In genomic region chr22:23896166-23896522, GRCh38 we compare ENCODE assay signal across 10 cellular contexts. TPM values are rescaled to one million over a fixed set of nuclear protein-coding genes. Genes with fewer than 3 reads are reported as not detected.
DNase-seq lines count a peak whose midpoint lies in the region; ATAC-seq, FAIRE-seq and TF ChIP-seq lines count a peak whose summit lies in the region.
"Had no signal": no experiment of that assay in that cellular context is flagged by ENCODE, and none has a peak within 500 bp of the region (broad histone marks: within the 10 kb centered on the region; RNA-seq: fewer than 3 reads in every experiment).

No MANE protein-coding gene starts in this region.

- no peak for FAIRE-seq in astrocyte (lab: Jason Lieb, UNC)

- H3K9me3 ChIP-seq in astrocyte (ENCODE audit: insufficient read depth, low read depth, low read length) = no peaks in the 10 kb centered on the region

- H3K9me3 Mint-ChIP-seq in astrocyte (ENCODE audit: unreplicated experiment) (no peaks in the 10 kb centered on the region), natural killer cell (no peaks in the 10 kb centered on the region)

- no peak for DNase-seq in Jurkat, Clone E6-1 (ENCODE audit: low read depth, low spot score)
- DNase-seq in astrocyte (ENCODE audit: low read depth) = no peak
- DNase-seq in natural killer cell = no peak
- no peak for DNase-seq in mesenteric fat pad (ENCODE audit: low spot score)
- no peak for DNase-seq in NCI-H446 treated with DMSO at 0.1 percent for 48 hours (lab: John Stamatoyannopoulos, UW)
- no peak for DNase-seq in cardiac septum (ENCODE audit: low spot score)
- DNase-seq: Kasumi-1; stimulated activated CD4-positive, alpha-beta T cell treated with anti-CD3 and anti-CD28 coated beads, Interleukin-15, amount 100 ng/mL, for 24 hours had no signal

- peak overlapping the region; percentile 98 for H3K27ac ChIP-seq in C4-2B
- no peak overlapping the region for H3K27ac ChIP-seq in astrocyte (ENCODE audit: low read depth, low read length)

- H3K4me1 Mint-ChIP-seq in astrocyte (ENCODE audit: low read depth, unreplicated experiment) (peaks cover 25% of the 10 kb centered on the region), natural killer cell (peaks cover 20 to 43% of the 10 kb centered on the region in 2 donors)

- peaks cover 15% of the 10 kb centered on the region for H3K36me3 Mint-ChIP-seq in astrocyte (ENCODE audit: low read depth, unreplicated experiment)
- H3K36me3 Mint-ChIP-seq in natural killer cell = no peaks in the 10 kb centered on the region

- H3K27me3 ChIP-seq in astrocyte (ENCODE audit: insufficient read depth, low read length) = no peaks in the 10 kb centered on the region

- no peak overlapping the region for H3K9ac ChIP-seq in astrocyte (ENCODE audit: low read length)

- peaks cover 38% of the 10 kb centered on the region for H4K20me1 ChIP-seq in astrocyte (ENCODE audit: insufficient read depth, low read length)

- H3K4me3 ChIP-seq in Jurkat, Clone E6-1 (ENCODE audit: low read length) = peak overlapping the region; percentile 86
- H3K4me3 ChIP-seq in astrocyte (ENCODE audit: insufficient read depth, low read depth, low read length) = peak overlapping the region; percentile 75

- no peak overlapping the region for H2AFZ ChIP-seq in astrocyte (ENCODE audit: low read depth, low read length)

- TF ChIP-seq CTCF in C4-2B (conservative IDR thresholded peaks at IDR 0.05) = no peak
- no peak for TF ChIP-seq CTCF in astrocyte (IDR thresholded peaks at IDR 0.05; ENCODE audit: insufficient read depth, low read depth, low read length)
- no peak for TF ChIP-seq CTCF in natural killer cell (IDR thresholded peaks at IDR 0.05)

- peaks cover 23% of the 10 kb centered on the region for H3K79me2 ChIP-seq in astrocyte (ENCODE audit: insufficient read depth, low read length)

- H3K4me2 ChIP-seq in astrocyte (ENCODE audit: low read length) = peak overlapping the region; percentile 94

- H3K4me1 ChIP-seq in astrocyte (ENCODE audit: insufficient read depth, low read length) = peaks cover 18% of the 10 kb centered on the region

- H3K4me3 Mint-ChIP-seq in astrocyte (ENCODE audit: unreplicated experiment) (peak overlapping the region; percentile 93), natural killer cell (peak overlapping the region; percentile 37)

- intact Hi-C loops in natural killer cell (cut with micrococcal nuclease) (no loop called here), cardiac septum (cut with DNase I) (no loop called here)

- H3K36me3 ChIP-seq in astrocyte (ENCODE audit: insufficient read depth, low read length) = peaks cover 8% of the 10 kb centered on the region

- H3K27me3 Mint-ChIP-seq in astrocyte (ENCODE audit: low read depth, unreplicated experiment) (peaks cover 2% of the 10 kb centered on the region), natural killer cell (ENCODE audit: low read depth in 2 of 2) (no peaks in the 10 kb centered on the region)

- H3K27ac Mint-ChIP-seq in astrocyte (ENCODE audit: unreplicated experiment) (peak overlapping the region; percentile 98), natural killer cell (peak overlapping the region in 1 of 2 donors; percentile 50)

- ATAC-seq in natural killer cell (no peak), GM21390 (IDR thresholded peaks at IDR 0.05; ENCODE audit: unreplicated experiment) (no peak)

RNA-seq across cellular contexts. Expression of gene MIF, which starts 2.0 kb away (rescaled TPM):
- polyA plus RNA-seq in Jurkat, Clone E6-1 (2012; ENCODE audit: insufficient read depth, insufficient read length) = 1,317 TPM
- total RNA-seq in astrocyte (906 and 942 TPM in 2 replicates), natural killer cell (100 to 1,000 TPM; 115 to 182 (median 133) TPM), mesenteric fat pad (319 TPM), cardiac septum (317 TPM)

RNA-seq across cellular contexts. Expression of gene SLC2A11, which starts 38.5 kb away (rescaled TPM):
- polyA plus RNA-seq in Jurkat, Clone E6-1 (2012; ENCODE audit: insufficient read depth, insufficient read length) = 16.4 TPM
- total RNA-seq in astrocyte (19.1 and 19.6 TPM in 2 replicates), natural killer cell (10 to 100 TPM in 2 of 3 donors, 1 to 10 TPM in 1; 9.2 to 14.1 (median 11.8) TPM), mesenteric fat pad (8.4 TPM), cardiac septum (19.7 TPM)

RNA-seq across cellular contexts. Expression of gene DERL3, which starts 57.3 kb away (rescaled TPM):
- not detected for polyA plus RNA-seq in Jurkat, Clone E6-1 (2012; ENCODE audit: insufficient read depth, insufficient read length)
- total RNA-seq in astrocyte = 0.70 and 0.82 TPM in 2 replicates
- total RNA-seq in natural killer cell = 10 to 100 TPM in 1 of 3 donors, 1 to 10 TPM in 1, under 1 TPM in 1; 0.88 to 24.5 (median 1.3) TPM
- total RNA-seq in mesenteric fat pad = 1.4 TPM
- total RNA-seq in cardiac septum = 2.2 TPM
